Comparison of ENCODE assay signal across 8 cellular contexts in genomic region chr12:121711237-121711924, GRCh38. TPM values are rescaled to one million over a fixed set of nuclear protein-coding genes. Genes with fewer than 3 reads are reported as not detected.
DNase-seq lines count a peak whose midpoint lies in the region; ATAC-seq and TF ChIP-seq lines count a peak whose summit lies in the region.
"Not testable (repeated sequence)": the region's sequence is repeated elsewhere in the genome, so short reads cannot be mapped to it uniquely, and the experiment has no call there.

No MANE protein-coding gene starts in this region.

- DNase-seq in ACHN, result peak; percentile 32
- not testable (repeated sequence) for DNase-seq in HFF-Myc (ENCODE audit: extremely low read depth, low read depth); Panc1 (ENCODE audit: low read depth, low spot score); natural killer cell treated with Interleukin-12 subunit alpha and Interleukin-12 subunit beta and Interleukin-15 and Interleukin-18, amount 100 ng/mL, for 72 hours (ENCODE audit: low spot score)

- not testable (repeated sequence) for H3K27me3 Mint-ChIP-seq in activated T-helper 17 cell treated with anti-CD3 and anti-CD28 coated beads, Interleukin-2, amount 50 U/mL, for 72 hours; natural killer cell treated with Interleukin-12 subunit alpha and Interleukin-12 subunit beta and Interleukin-15 and Interleukin-18, amount 100 ng/mL, for 72 hours; stimulated activated memory B cell treated with anti-CD40 and anti-IgM and Interleukin-4, amounts not matched to agents 10 μg/mL and 1 μg/mL and 100 μg/mL, for 72 hours

- H3K4me1 Mint-ChIP-seq in activated T-helper 17 cell treated with anti-CD3 and anti-CD28 coated beads, Interleukin-2, amount 50 U/mL, for 72 hours, result peaks cover 15% of the 10 kb centered on the region
- peaks cover 13 to 17% of the 10 kb centered on the region in 2 donors for H3K4me1 Mint-ChIP-seq in natural killer cell treated with Interleukin-12 subunit alpha and Interleukin-12 subunit beta and Interleukin-15 and Interleukin-18, amount 100 ng/mL, for 72 hours (ENCODE audit: low read depth in 2 of 2)
- peaks cover 38% of the 10 kb centered on the region for H3K4me1 Mint-ChIP-seq in stimulated activated memory B cell treated with anti-CD40 and anti-IgM and Interleukin-4, amounts not matched to agents 10 μg/mL and 1 μg/mL and 100 μg/mL, for 72 hours

- BruUV-seq in Panc1 (replicated peaks; lab: Mats Ljungman, UMichigan), result not testable (repeated sequence)

- not testable (repeated sequence) for H3K9me3 ChIP-seq in Panc1 (ENCODE audit: control insufficient read depth, insufficient read depth, low read depth, low read length); duodenal mucosa (ENCODE audit: control insufficient read depth in 1 of 2, low read length in 2 of 2); iPS-15b (ENCODE audit: control insufficient read depth, insufficient read depth, low read length)

- not testable (repeated sequence) for H3K9me3 Mint-ChIP-seq in activated T-helper 17 cell treated with anti-CD3 and anti-CD28 coated beads, Interleukin-2, amount 50 U/mL, for 72 hours; natural killer cell treated with Interleukin-12 subunit alpha and Interleukin-12 subunit beta and Interleukin-15 and Interleukin-18, amount 100 ng/mL, for 72 hours; stimulated activated memory B cell treated with anti-CD40 and anti-IgM and Interleukin-4, amounts not matched to agents 10 μg/mL and 1 μg/mL and 100 μg/mL, for 72 hours

- intact Hi-C loops in Panc1 (cut with micrococcal nuclease; ENCODE audit: unreplicated experiment), result not testable (repeated sequence)

- H3K9ac ChIP-seq in duodenal mucosa (ENCODE audit: low read depth in 1 of 2, low read length in 2 of 2), result peak overlapping the region; percentile 77 to 79
- not testable (repeated sequence) for H3K9ac ChIP-seq in iPS-15b (ENCODE audit: low read depth, low read length)

- H3K4me1 ChIP-seq in Panc1 (ENCODE audit: control insufficient read depth, insufficient read depth, low read length), result peaks cover 11% of the 10 kb centered on the region; the same call in 1 of the 2 replicates
- H3K4me1 ChIP-seq in duodenal mucosa (ENCODE audit: control insufficient read depth in 1 of 2, insufficient read depth in 2 of 2, low read length in 2 of 2), result peaks cover 9 to 16% of the 10 kb centered on the region in 2 donors
- H3K4me1 ChIP-seq in iPS-15b (ENCODE audit: control insufficient read depth, insufficient read depth, low read length), result not testable (repeated sequence)

- CTCF ChIA-PET in Panc1 (lab: Charles Lee), result not testable (repeated sequence)

- H3K27ac ChIP-seq in Panc1 (ENCODE audit: low read length), result peak overlapping the region; percentile 88
- H3K27ac ChIP-seq in duodenal mucosa (ENCODE audit: low read depth, low read length), result not testable (repeated sequence)

- H3K27ac Mint-ChIP-seq in activated T-helper 17 cell treated with anti-CD3 and anti-CD28 coated beads, Interleukin-2, amount 50 U/mL, for 72 hours, result peak overlapping the region; percentile 94
- H3K27ac Mint-ChIP-seq in natural killer cell treated with Interleukin-12 subunit alpha and Interleukin-12 subunit beta and Interleukin-15 and Interleukin-18, amount 100 ng/mL, for 72 hours, result peak overlapping the region; percentile 77 to 80
- H3K27ac Mint-ChIP-seq in stimulated activated memory B cell treated with anti-CD40 and anti-IgM and Interleukin-4, amounts not matched to agents 10 μg/mL and 1 μg/mL and 100 μg/mL, for 72 hours, result peak overlapping the region; percentile 93

- H3K4me3 ChIP-seq in HFF-Myc (replicated peaks; ENCODE audit: low read depth, low read length) (peak overlapping the region; percentile 91), Panc1 (ENCODE audit: low read depth in 2 of 2, low read length in 2 of 2) (peak overlapping the region; percentile 75 to 88), duodenal mucosa (ENCODE audit: low read depth in 1 of 2, low read length in 2 of 2) (peak overlapping the region; percentile 89 to 96), iPS-15b (ENCODE audit: low read depth, low read length) (peak overlapping the region; percentile 85)

- H3K36me3 ChIP-seq in Panc1 (ENCODE audit: control insufficient read depth, insufficient read depth, low read length); duodenal mucosa (ENCODE audit: control insufficient read depth in 1 of 2, insufficient read depth in 2 of 2, low read length in 2 of 2); iPS-15b (ENCODE audit: control insufficient read depth, insufficient read depth, low read length): not testable (repeated sequence)

- TF ChIP-seq CTCF in HFF-Myc (IDR thresholded peaks at IDR 0.05; ENCODE audit: low read depth, low read length, missing control alignments); Panc1 (IDR thresholded peaks at IDR 0.05): not testable (repeated sequence)

- peaks cover 15% of the 10 kb centered on the region for H3K36me3 Mint-ChIP-seq in activated T-helper 17 cell treated with anti-CD3 and anti-CD28 coated beads, Interleukin-2, amount 50 U/mL, for 72 hours (ENCODE audit: low read depth)
- not testable (repeated sequence) for H3K36me3 Mint-ChIP-seq in natural killer cell treated with Interleukin-12 subunit alpha and Interleukin-12 subunit beta and Interleukin-15 and Interleukin-18, amount 100 ng/mL, for 72 hours
- peaks cover 14% of the 10 kb centered on the region for H3K36me3 Mint-ChIP-seq in stimulated activated memory B cell treated with anti-CD40 and anti-IgM and Interleukin-4, amounts not matched to agents 10 μg/mL and 1 μg/mL and 100 μg/mL, for 72 hours

- H3K4me3 Mint-ChIP-seq in activated T-helper 17 cell treated with anti-CD3 and anti-CD28 coated beads, Interleukin-2, amount 50 U/mL, for 72 hours, result peak overlapping the region; percentile 98
- H3K4me3 Mint-ChIP-seq in natural killer cell treated with Interleukin-12 subunit alpha and Interleukin-12 subunit beta and Interleukin-15 and Interleukin-18, amount 100 ng/mL, for 72 hours, result peak overlapping the region; percentile 94
- peak overlapping the region; percentile 99 for H3K4me3 Mint-ChIP-seq in stimulated activated memory B cell treated with anti-CD40 and anti-IgM and Interleukin-4, amounts not matched to agents 10 μg/mL and 1 μg/mL and 100 μg/mL, for 72 hours

- POLR2A ChIA-PET in Panc1 (lab: Charles Lee), result not testable (repeated sequence)

- in situ Hi-C loops in ACHN (cut with HindIII; ENCODE audit: low pct_ligation_motif_present, low pct_unique_long_range_greater_than_20kb, low sequenced_read_pairs); Panc1 (cut with HindIII; ENCODE audit: low pct_unique_long_range_greater_than_20kb, low sequenced_read_pairs): not testable (repeated sequence)

- ATAC-seq in Panc1; activated T-helper 17 cell treated with anti-CD3 and anti-CD28 coated beads, Interleukin-2, amount 50 U/mL, for 72 hours (replicated peaks); natural killer cell treated with Interleukin-12 subunit alpha and Interleukin-12 subunit beta and Interleukin-15 and Interleukin-18, amount 100 ng/mL, for 72 hours; stimulated activated memory B cell treated with anti-CD40 and anti-IgM and Interleukin-4, amounts not matched to agents 10 μg/mL and 1 μg/mL and 100 μg/mL, for 72 hours: not testable (repeated sequence)

- H3K27me3 ChIP-seq in Panc1 (ENCODE audit: control insufficient read depth, insufficient read depth, low read length); duodenal mucosa (ENCODE audit: control insufficient read depth in 1 of 2, insufficient read depth in 2 of 2, low read length in 2 of 2); iPS-15b (ENCODE audit: control insufficient read depth, insufficient read depth, low read length): not testable (repeated sequence)

RNA-seq across cellular contexts. Expression of gene TMEM120B, which starts 1.2 kb away (rescaled TPM):
- total RNA-seq in Panc1 (2021; ENCODE audit: unreplicated experiment), result 22.3 TPM
- polyA plus RNA-seq in Panc1 (2012; ENCODE audit: insufficient read length), result 15.1 TPM
- total RNA-seq in activated T-helper 17 cell treated with anti-CD3 and anti-CD28 coated beads, Interleukin-2, amount 50 U/mL, for 72 hours, result 10 to 100 TPM in 1 of 2 donors, 1 to 10 TPM in 1; 8.6 to 13.7 TPM
- total RNA-seq in natural killer cell treated with Interleukin-12 subunit alpha and Interleukin-12 subunit beta and Interleukin-15 and Interleukin-18, amount 100 ng/mL, for 72 hours, result 10 to 100 TPM in 1 of 2 donors, 1 to 10 TPM in 1; 9.7 to 25.9 TPM

RNA-seq across cellular contexts. Expression of gene MORN3, which starts 41.9 kb away (rescaled TPM):
- 0.72 TPM for total RNA-seq in Panc1 (2021; ENCODE audit: unreplicated experiment)
- polyA plus RNA-seq in Panc1 (2012; ENCODE audit: insufficient read length), result 1.7 TPM
- 1 to 10 TPM; 1.4 to 2.5 TPM for total RNA-seq in activated T-helper 17 cell treated with anti-CD3 and anti-CD28 coated beads, Interleukin-2, amount 50 U/mL, for 72 hours
- total RNA-seq in natural killer cell treated with Interleukin-12 subunit alpha and Interleukin-12 subunit beta and Interleukin-15 and Interleukin-18, amount 100 ng/mL, for 72 hours, result under 1 TPM; 0.17 to 0.43 TPM
